ENCODE assay signal across 14 cellular contexts in genomic region chr2:134773372-134774073, GRCh38. TPM values are rescaled to one million over a fixed set of nuclear protein-coding genes. Genes with fewer than 3 reads are reported as not detected.
DNase-seq lines count a peak whose midpoint lies in the region; ATAC-seq and TF ChIP-seq lines count a peak whose summit lies in the region.
"Had no signal": no experiment of that assay in that cellular context is flagged by ENCODE, and none has a peak within 500 bp of the region (broad histone marks: within the 10 kb centered on the region; RNA-seq: fewer than 3 reads in every experiment).

No MANE protein-coding gene starts in this region.

- H3K27ac ChIP-seq in foreskin keratinocyte (peak overlapping the region; percentile 69), parathyroid adenoma (no peak overlapping the region), tibial nerve (no peak overlapping the region)

- H3K4me3 ChIP-seq in parathyroid adenoma (ENCODE audit: low read depth, low read length) = no peak overlapping the region
- no peak overlapping the region for H3K4me3 ChIP-seq in tibial nerve
- H3K4me3 ChIP-seq: MG63 had no signal

- TF ChIP-seq CTCF in foreskin keratinocyte (conservative IDR thresholded peaks at IDR 0.05) (no peak), parathyroid adenoma (IDR thresholded peaks at IDR 0.05) (no peak), tibial nerve (IDR thresholded peaks at IDR 0.05) (no peak)

- no peak for TF ChIP-seq POLR2A in tibial nerve (IDR thresholded peaks at IDR 0.05)

- H3K9me3 ChIP-seq in parathyroid adenoma (ENCODE audit: control insufficient read depth, low read length) (no peaks in the 10 kb centered on the region), tibial nerve (no peaks in the 10 kb centered on the region)
- H3K9me3 ChIP-seq: MG63 had no signal

- H3K27me3 ChIP-seq in foreskin keratinocyte (no peaks in the 10 kb centered on the region), parathyroid adenoma (ENCODE audit: control insufficient read depth, insufficient read depth, low read length) (no peaks in the 10 kb centered on the region), tibial nerve (no peaks in the 10 kb centered on the region)
- H3K27me3 ChIP-seq: MG63 had no signal

- ATAC-seq in HG02642 (IDR thresholded peaks at IDR 0.05; ENCODE audit: poor library complexity, unreplicated experiment) (peak; percentile 64), foreskin keratinocyte (no peak)
- ATAC-seq: esophagus mucosa, HCT116 had no signal

- no peaks in the 10 kb centered on the region for H3K79me2 ChIP-seq in parathyroid adenoma

- peak; percentile 5 for DNase-seq in NCI-H748 treated with DMSO at 0.1 percent for 48 hours (lab: John Stamatoyannopoulos, UW)
- no peak for DNase-seq in foreskin keratinocyte
- no peak for DNase-seq in NOMO-1 treated with DMSO at 0.1 percent for 48 hours (lab: John Stamatoyannopoulos, UW; ENCODE audit: unreplicated experiment)
- no peak for DNase-seq in DMS79 treated with DMSO at 0.1 percent for 48 hours (lab: John Stamatoyannopoulos, UW)
- no peak for DNase-seq in tibial nerve (ENCODE audit: low spot score in 2 of 2)
- DNase-seq: activated CD4-positive, alpha-beta T cell treated with anti-CD3 and anti-CD28 coated beads, Interleukin-2, amount 10 ng/mL, durations not matched to agents 24 days and 14 days; central memory CD4-positive, alpha-beta T cell; COR-L47; MG63; NCI-H510A treated with DMSO at 0.1 percent for 48 hours had no signal

- H3K9ac ChIP-seq in parathyroid adenoma = no peak overlapping the region

- H3K36me3 ChIP-seq in parathyroid adenoma (ENCODE audit: control insufficient read depth, insufficient read depth, low read length) (no peaks in the 10 kb centered on the region), tibial nerve (no peaks in the 10 kb centered on the region)
- H3K36me3 ChIP-seq: MG63 had no signal

- no peak for TF ChIP-seq EP300 in tibial nerve (IDR thresholded peaks at IDR 0.05)

- WGBS in tibial nerve, 2 donors = 64 to 66% methylated on average over 9 of the region's 9 CpGs

- no peak overlapping the region for H3K4me2 ChIP-seq in parathyroid adenoma (ENCODE audit: low read length)

- H2AFZ ChIP-seq in parathyroid adenoma = peak overlapping the region; percentile 77

- peaks cover 6% of the 10 kb centered on the region for H3K4me1 ChIP-seq in foreskin keratinocyte
- H3K4me1 ChIP-seq in parathyroid adenoma = peaks cover 14% of the 10 kb centered on the region
- no peaks in the 10 kb centered on the region for H3K4me1 ChIP-seq in tibial nerve

RNA-seq across cellular contexts. Expression of gene TMEM163, which starts 54.7 kb away (rescaled TPM):
- total RNA-seq in foreskin keratinocyte (not detected in 2 replicates), tibial nerve (not detected)
- polyA plus RNA-seq in foreskin keratinocyte = not detected in 2 replicates
